1 cellular context compared by ENCODE assay signal in genomic region chr4:26104056-26104685, GRCh38.
TF ChIP-seq lines count a peak whose summit lies in the region.

No MANE protein-coding gene starts in this region.

TF ChIP-seq in GM12878, 131 proteins besides CTCF, POLR2A, EP300 and RAD21 (continued from another document):
- TF ChIP-seq ZBTB11 (CRISPR knock-in tag; IDR thresholded peaks at IDR 0.05) (no peak), FOXM1 (IDR thresholded peaks at IDR 0.05; ENCODE audit: low read depth, low read length) (no peak)
TF ChIP-seq in GM12878: peak in this region for 0.
